Comparison of ENCODE assay signal across 18 cellular contexts in the genomic region with DNA sequence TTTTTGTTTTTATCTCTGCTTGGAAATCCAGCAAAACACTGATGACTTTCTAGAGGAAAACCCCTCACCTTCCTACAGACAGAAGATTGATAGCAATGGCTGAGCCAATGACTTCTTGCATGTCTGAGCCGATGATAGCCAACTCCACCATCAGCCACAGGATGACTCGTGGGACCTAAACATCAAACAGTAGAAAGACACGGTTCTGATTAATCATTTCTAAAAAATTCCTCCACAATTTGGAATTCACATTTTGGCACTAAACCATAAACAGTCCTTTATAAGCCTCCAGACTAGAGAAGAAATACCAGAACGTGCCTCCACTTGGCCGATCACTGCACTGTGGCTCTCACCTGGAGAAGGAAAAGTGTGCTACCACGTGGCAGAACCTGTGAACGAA. TPM values are rescaled to one million over a fixed set of nuclear protein-coding genes. Genes with fewer than 3 reads are reported as not detected.
DNase-seq lines count a peak whose midpoint lies in the region; ATAC-seq and TF ChIP-seq lines count a peak whose summit lies in the region.
"Had no signal": no experiment of that assay in that cellular context is flagged by ENCODE, and none has a peak within 500 bp of the region (broad histone marks: within the 10 kb centered on the region; RNA-seq: fewer than 3 reads in every experiment).

No MANE protein-coding gene starts in this region.

- peaks cover 15% of the 10 kb centered on the region for H3K4me1 Mint-ChIP-seq in activated CD4-positive, alpha-beta T cell treated with anti-CD3 and anti-CD28 coated beads, Interleukin-2, amount 10 ng/mL, durations not matched to agents 24 days and 14 days
- H3K4me1 Mint-ChIP-seq: natural killer cell had no signal

- no peak for DNase-seq in activated CD4-positive, alpha-beta T cell treated with anti-CD3 and anti-CD28 coated beads, Interleukin-2, amount 10 ng/mL, durations not matched to agents 24 days and 14 days
- no peak for DNase-seq in activated CD4-positive, alpha-beta T cell treated with anti-CD3 and anti-CD28 coated beads, Interleukin-2, amount 50 U/mL, for 4 hours
- DNase-seq in ELR (ENCODE audit: low read depth) = peak; percentile 72
- DNase-seq in RWPE1 (ENCODE audit: low spot score) = peak; percentile 13
- peak; percentile 74 to 84 for DNase-seq in foreskin keratinocyte
- no peak for DNase-seq in OCI-M2 (lab: John Stamatoyannopoulos, UW; ENCODE audit: unreplicated experiment)
- DNase-seq in SW480 (ENCODE audit: low spot score) = no peak
- no peak for DNase-seq in SIG-M5 (lab: John Stamatoyannopoulos, UW)
- DNase-seq: GF-D8; natural killer cell; NCI-H1105 treated with DMSO at 0.1 percent for 48 hours; NCI-H345; stimulated activated CD4-positive, alpha-beta T cell treated with anti-CD3 and anti-CD28 coated beads, Interleukin-2, amount 100 ng/mL, for 24 hours had no signal

- no peaks in the 10 kb centered on the region for H3K9me3 Mint-ChIP-seq in activated CD4-positive, alpha-beta T cell treated with anti-CD3 and anti-CD28 coated beads, Interleukin-2, amount 10 ng/mL, durations not matched to agents 24 days and 14 days
- H3K9me3 Mint-ChIP-seq: natural killer cell, WTC11 had no signal

- no peaks in the 10 kb centered on the region for H3K27me3 ChIP-seq in foreskin keratinocyte

- TF ChIP-seq CTCF in RWPE1 (conservative IDR thresholded peaks at IDR 0.05; ENCODE audit: low read depth) (no peak), foreskin keratinocyte (conservative IDR thresholded peaks at IDR 0.05) (peak; percentile 10)

- intact Hi-C loops in activated CD4-positive, alpha-beta T cell treated with anti-CD3 and anti-CD28 coated beads, Interleukin-2, amount 10 ng/mL, durations not matched to agents 24 days and 14 days (cut with micrococcal nuclease) = no loop called here

- POLR2A ChIA-PET in RWPE1 (lab: Yijun Ruan, JAX; ENCODE audit: low non-redundant PET) = no interaction called here

- peaks cover 52% of the 10 kb centered on the region for H3K36me3 Mint-ChIP-seq in activated CD4-positive, alpha-beta T cell treated with anti-CD3 and anti-CD28 coated beads, Interleukin-2, amount 10 ng/mL, durations not matched to agents 24 days and 14 days (ENCODE audit: low read depth)

- H3K27me3 Mint-ChIP-seq in activated CD4-positive, alpha-beta T cell treated with anti-CD3 and anti-CD28 coated beads, Interleukin-2, amount 10 ng/mL, durations not matched to agents 24 days and 14 days = no peaks in the 10 kb centered on the region

- ATAC-seq in foreskin keratinocyte = peak; percentile 28
- ATAC-seq: natural killer cell, WTC11 had no signal

- H3K27ac ChIP-seq in RWPE1 (no peak overlapping the region), foreskin keratinocyte (no peak overlapping the region)

- CTCF ChIA-PET in RWPE1 (lab: Yijun Ruan, JAX) = no interaction called here

- peak overlapping the region; percentile 44 for H3K27ac Mint-ChIP-seq in activated CD4-positive, alpha-beta T cell treated with anti-CD3 and anti-CD28 coated beads, Interleukin-2, amount 10 ng/mL, durations not matched to agents 24 days and 14 days
- H3K27ac Mint-ChIP-seq: natural killer cell, WTC11 had no signal

- peaks cover 8% of the 10 kb centered on the region for H3K4me1 ChIP-seq in foreskin keratinocyte

- H3K4me3 Mint-ChIP-seq in activated CD4-positive, alpha-beta T cell treated with anti-CD3 and anti-CD28 coated beads, Interleukin-2, amount 10 ng/mL, durations not matched to agents 24 days and 14 days = peak overlapping the region; percentile 30
- H3K4me3 Mint-ChIP-seq: natural killer cell, WTC11 had no signal

RNA-seq across cellular contexts. Expression of a gene that starts 25.9 kb away (rescaled TPM):
- 54.2 and 56.2 TPM in 2 replicates for total RNA-seq in activated CD4-positive, alpha-beta T cell treated with anti-CD3 and anti-CD28 coated beads, Interleukin-2, amount 10 ng/mL, durations not matched to agents 24 days and 14 days
- total RNA-seq in foreskin keratinocyte = 22.9 and 25.3 TPM in 2 replicates
- polyA plus RNA-seq in foreskin keratinocyte = 9.4 and 10.3 TPM in 2 replicates

RNA-seq across cellular contexts. Expression of a gene that starts 47.9 kb away (rescaled TPM):
- total RNA-seq in activated CD4-positive, alpha-beta T cell treated with anti-CD3 and anti-CD28 coated beads, Interleukin-2, amount 10 ng/mL, durations not matched to agents 24 days and 14 days = 75.7 and 77.8 TPM in 2 replicates
- 21.8 and 23.3 TPM in 2 replicates for total RNA-seq in foreskin keratinocyte
- polyA plus RNA-seq in foreskin keratinocyte = 18.0 and 18.5 TPM in 2 replicates

RNA-seq across cellular contexts. Expression of a gene that starts 47.9 kb away (rescaled TPM):
- not detected in 2 replicates for total RNA-seq in activated CD4-positive, alpha-beta T cell treated with anti-CD3 and anti-CD28 coated beads, Interleukin-2, amount 10 ng/mL, durations not matched to agents 24 days and 14 days
- not detected in 2 replicates for total RNA-seq in foreskin keratinocyte
- not detected in 2 replicates for polyA plus RNA-seq in foreskin keratinocyte
- total RNA-seq: fibroblast of lung, lung, natural killer cell, pulmonary artery endothelial cell, ureter, WTC11 had no signal
- polyA plus RNA-seq: fibroblast of lung, lung had no signal

Comparison
In these comparisons a context has a peak if more than half of its experiments do, and no peak if none do; other contexts are left out.
1. DNase-seq: peak in ELR (single experiment), RWPE1 (single experiment) and foreskin keratinocyte (2 of 2); none in activated CD4-positive, alpha-beta T cell treated with anti-CD3 and anti-CD28 coated beads, Interleukin-2, amount 10 ng/mL, durations not matched to agents 24 days and 14 days (single experiment), activated CD4-positive, alpha-beta T cell treated with anti-CD3 and anti-CD28 coated beads, Interleukin-2, amount 50 U/mL, for 4 hours (0 of 2), OCI-M2 (single experiment), SW480 (single experiment) and SIG-M5 (single experiment).